In the genomic region with DNA sequence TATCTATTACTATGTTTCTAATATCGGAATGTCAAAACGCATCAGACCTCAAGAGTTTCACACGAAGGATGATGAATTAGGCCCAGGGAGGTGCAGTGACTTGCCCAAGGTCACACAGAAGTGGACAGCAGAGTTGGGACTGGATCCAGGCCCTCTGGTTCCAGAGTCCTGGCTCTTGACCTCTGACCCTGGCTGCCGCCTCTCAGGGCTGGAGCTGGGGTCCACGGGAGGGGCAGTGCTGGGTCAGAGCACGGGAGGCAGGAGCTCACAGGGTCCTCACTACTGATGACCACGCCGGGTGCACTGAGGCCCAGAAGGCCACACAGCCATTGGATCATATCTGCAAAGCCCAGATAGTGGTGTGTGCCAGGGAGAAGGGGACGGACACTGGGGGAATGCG, we compare ENCODE assay signal across 23 cellular contexts. TPM values are rescaled to one million over a fixed set of nuclear protein-coding genes. Genes with fewer than 3 reads are reported as not detected.
DNase-seq lines count a peak whose midpoint lies in the region; ATAC-seq, FAIRE-seq and TF ChIP-seq lines count a peak whose summit lies in the region.
"Had no signal": no experiment of that assay in that cellular context is flagged by ENCODE, and none has a peak within 500 bp of the region (broad histone marks: within the 10 kb centered on the region; RNA-seq: fewer than 3 reads in every experiment).

No MANE protein-coding gene starts in this region.

- FAIRE-seq in K562 (lab: Jason Lieb, UNC), result no peak
- FAIRE-seq in kidney (lab: Jason Lieb, UNC), result no peak
- FAIRE-seq: A204.1, GM12878, H1 had no signal

- H4K20me1 ChIP-seq in K562 (replicated peaks; ENCODE audit: control insufficient read depth, insufficient read depth, low read length), result no peaks in the 10 kb centered on the region

- H3K4me2 ChIP-seq in K562 (ENCODE audit: insufficient read depth, low read length), result no peak overlapping the region

- WGBS in K562 (ENCODE audit: insufficient coverage, low coverage, missing lambda C conversion rate), result 43% methylated on average over 9 of the region's 10 CpGs
- WGBS in spleen, 5 donors, result 64 to 80% (median 78%) methylated on average over 8 to 10 of the region's 10 CpGs

- H3K9ac ChIP-seq in K562 (ENCODE audit: insufficient read depth in 1 of 2, low read depth in 2 of 2, low read length in 2 of 2) (peak overlapping the region in 1 of 2 experiments; percentile 35; a peak in 1 of 4 replicates), kidney (ENCODE audit: low read length in 2 of 2) (no peak overlapping the region)

- CTCF ChIA-PET in K562 (lab: Yijun Ruan, JAX; ENCODE audit: low intra/inter-chr PET ratio), result no interaction called here

- no peaks in the 10 kb centered on the region for H3K9me3 ChIP-seq in K562 (replicated peaks; ENCODE audit: control insufficient read depth, insufficient read depth, low read depth, low read length)
- no peaks in the 10 kb centered on the region for H3K9me3 ChIP-seq in kidney (ENCODE audit: control insufficient read depth in 1 of 2, low read length in 2 of 2)
- no peaks in the 10 kb centered on the region for H3K9me3 ChIP-seq in spleen
- H3K9me3 ChIP-seq: BE2C, HAP-1 had no signal

- H3K4me3 ChIP-seq in K562, result no peak overlapping the region
- H3K4me3 ChIP-seq in kidney (ENCODE audit: low read length in 2 of 2), result no peak overlapping the region
- no peak overlapping the region for H3K4me3 ChIP-seq in spleen
- H3K4me3 ChIP-seq: GM12878, HAP-1 had no signal

- no peak for TF ChIP-seq EP300 in K562 (IDR thresholded peaks at IDR 0.05; ENCODE audit: low read length)

- no peak overlapping the region for H2AFZ ChIP-seq in K562 (ENCODE audit: low read depth, low read length)

- no peak for DNase-seq in K562 (ENCODE audit: extremely low read depth in 1 of 4, low spot score in 3 of 4)
- DNase-seq in kidney, result peak; percentile 49
- DNase-seq in spleen, result peak; percentile 21
- no peak for DNase-seq in inferior parietal cortex (ENCODE audit: extremely low spot score)
- DNase-seq: ACHN; BE2C; C1 segment of cervical spinal cord; CD4-positive, CD25-positive, alpha-beta regulatory T cell; CD8-positive, alpha-beta memory T cell; COR-L47; DMS 273 treated with DMSO at 0.1 percent for 48 hours; DMS53; DND-41; EL; IMR-90; KBM-7 had no signal

- H3K27ac ChIP-seq in K562 (ENCODE audit: extremely low read depth, low read depth, low read length) (no peak overlapping the region), kidney (ENCODE audit: low read depth in 2 of 2, low read length in 2 of 2) (no peak overlapping the region), spleen (no peak overlapping the region)

- H3K27me3 ChIP-seq in K562 (ENCODE audit: control insufficient read depth in 2 of 2, insufficient read depth in 2 of 2, low read length in 2 of 2), result no peaks in the 10 kb centered on the region; a peak in 1 of 5 replicates
- H3K27me3 ChIP-seq in spleen (replicated peaks in 1 of 7), result peaks cover 0 to 30% (median 0%) of the 10 kb centered on the region in 7 donors
- H3K27me3 ChIP-seq: BE2C had no signal

- POLR2A ChIA-PET in K562 (lab: Yijun Ruan, JAX), result no interaction called here

- H3K36me3 ChIP-seq in K562 (ENCODE audit: control insufficient read depth, insufficient read depth, low read length) (no peaks in the 10 kb centered on the region), kidney (ENCODE audit: control insufficient read depth in 1 of 2, insufficient read depth in 2 of 2, low read length in 2 of 2) (no peaks in the 10 kb centered on the region), spleen (no peaks in the 10 kb centered on the region)
- H3K36me3 ChIP-seq: BE2C, HAP-1 had no signal

- TF ChIP-seq CTCF in K562 (IDR thresholded peaks at IDR 0.05 in 2 of 3, conservative IDR thresholded peaks at IDR 0.05 in 1 of 3; ENCODE audit: insufficient read depth in 2 of 3, low read depth in 1 of 3, low read length in 3 of 3) (no peak), kidney (IDR thresholded peaks at IDR 0.05; ENCODE audit: borderline replicate concordance, extremely low read depth, insufficient read depth) (no peak), spleen (IDR thresholded peaks at IDR 0.05 in 8 of 11, conservative IDR thresholded peaks at IDR 0.05 in 3 of 11) (no peak)

- no peak for TF ChIP-seq RAD21 in K562 (CRISPR knock-in tag; conservative IDR thresholded peaks at IDR 0.05 in 1 of 2, IDR thresholded peaks at IDR 0.05 in 1 of 2)

- TF ChIP-seq POLR2A in K562 (conservative IDR thresholded peaks at IDR 0.05) (no peak), spleen (IDR thresholded peaks at IDR 0.05) (no peak)

- BruUV-seq in K562 (replicated peaks; lab: Mats Ljungman, UMichigan), result no TSS peak

- ATAC-seq in K562 (no peak), HG03520 (IDR thresholded peaks at IDR 0.05; ENCODE audit: unreplicated experiment) (no peak)
- ATAC-seq: GM12878 had no signal

- in situ Hi-C loops in K562 (cut with MboI), result no loop called here

- peaks cover 0 to 14% of the 10 kb centered on the region in 2 experiments; a peak in 2 of 5 replicates for H3K4me1 ChIP-seq in K562 (replicated peaks in 1 of 2; ENCODE audit: control insufficient read depth in 2 of 2, insufficient read depth in 2 of 2, low read length in 2 of 2)
- no peaks in the 10 kb centered on the region for H3K4me1 ChIP-seq in kidney (ENCODE audit: control insufficient read depth in 1 of 2, insufficient read depth in 1 of 2, low read depth in 1 of 2, low read length in 2 of 2)
- H3K4me1 ChIP-seq in spleen, result no peaks in the 10 kb centered on the region
- H3K4me1 ChIP-seq: BE2C, HAP-1 had no signal

- H3K79me2 ChIP-seq in K562 (ENCODE audit: control insufficient read depth, insufficient read depth, low read length), result no peaks in the 10 kb centered on the region

- intact Hi-C loops in K562 (cut with micrococcal nuclease), result no loop called here
- intact Hi-C loops in kidney (cut with DNase I), result no loop called here
- intact Hi-C loops in spleen (cut with DNase I; ENCODE audit: low total_unique reads), result no loop called here

- no peaks in the 10 kb centered on the region for H3K9me1 ChIP-seq in K562 (ENCODE audit: control insufficient read depth, insufficient read depth, low read length)

RNA-seq across cellular contexts. Expression of a gene that starts 9.2 kb away (rescaled TPM):
- total RNA-seq in K562 (2011; cell fraction: chromatin; rRNA removed; ENCODE audit: low replicate concordance), result not detected in 2 replicates
- total RNA-seq in K562 (2011; cell fraction: nucleolus; rRNA removed), result not detected in 2 replicates
- not detected in 2 replicates for total RNA-seq in K562 (2011; cell fraction: nucleoplasm; rRNA removed)
- total RNA-seq in K562 (2014; rRNA removed), result not detected in 2 replicates
- not detected in 2 replicates for total RNA-seq in K562 (2014; rRNA removed; fragmentation: Illumina TruSeq; extraction: Trizol)
- total RNA-seq in K562 (2015; rRNA removed; fragmentation: Illumina TruSeq; extraction: Trizol), result not detected in 2 replicates
- total RNA-seq in K562 (2021), result not detected in 2 replicates
- polyA plus RNA-seq in K562 (2011; rRNA removed), result not detected in 2 replicates
- polyA plus RNA-seq in K562 (2011; cell fraction: cytosol; rRNA removed), result not detected in 2 replicates
- polyA plus RNA-seq in K562 (2011; cell fraction: nucleus; rRNA removed), result not detected in 2 replicates
- 0.39 and 0.40 TPM in 2 replicates for polyA plus RNA-seq in K562 (2012)
- not detected in 2 replicates for polyA plus RNA-seq in K562 (2014; fragmentation: Illumina TruSeq; extraction: Trizol)
- not detected for polyA plus RNA-seq in K562 (2014; fragmentation: Nextera tagmentation; extraction: Ambion mirVana)
- not detected in 2 replicates for polyA plus RNA-seq in K562 (2014; rRNA removed)
- not detected in 2 replicates for polyA minus RNA-seq in K562 (2011; rRNA and poly(A)+ RNA removed)
- polyA minus RNA-seq in K562 (2011; cell fraction: cytosol; rRNA and poly(A)+ RNA removed), result not detected in 2 replicates
- not detected in 2 replicates for polyA minus RNA-seq in K562 (2011; cell fraction: nucleus; rRNA and poly(A)+ RNA removed)
- not detected for total RNA-seq in kidney
- 115 TPM for polyA plus RNA-seq in kidney (ENCODE audit: insufficient read depth, low read depth, low replicate concordance)
- total RNA-seq in spleen, result not detected
- polyA plus RNA-seq in spleen, result not detected
- total RNA-seq: CD4-positive, CD25-positive, alpha-beta regulatory T cell; CD8-positive, alpha-beta memory T cell; G401; GM12878; H1; HT-29; IMR-90 had no signal
- polyA plus RNA-seq: CD4-positive, CD25-positive, alpha-beta regulatory T cell; CD8-positive, alpha-beta memory T cell; GM12878; H1; IMR-90 had no signal

RNA-seq across cellular contexts. Expression of a gene that starts 11.9 kb away (rescaled TPM):
- 2.5 TPM in 1 of 2 replicates, not detected in the other for total RNA-seq in K562 (2011; cell fraction: chromatin; rRNA removed; ENCODE audit: low replicate concordance)
- total RNA-seq in K562 (2011; cell fraction: nucleolus; rRNA removed), result 1.2 and 1.8 TPM in 2 replicates
- total RNA-seq in K562 (2011; cell fraction: nucleoplasm; rRNA removed), result 3.2 and 4.7 TPM in 2 replicates
- 12.0 and 15.5 TPM in 2 replicates for total RNA-seq in K562 (2014; rRNA removed)
- total RNA-seq in K562 (2014; rRNA removed; fragmentation: Illumina TruSeq; extraction: Trizol), result 0.55 and 0.61 TPM in 2 replicates
- total RNA-seq in K562 (2015; rRNA removed; fragmentation: Illumina TruSeq; extraction: Trizol), result 3.1 and 4.5 TPM in 2 replicates
- total RNA-seq in K562 (2021), result 13.6 and 17.8 TPM in 2 replicates
- polyA plus RNA-seq in K562 (2011; rRNA removed), result 3.3 and 3.8 TPM in 2 replicates
- polyA plus RNA-seq in K562 (2011; cell fraction: cytosol; rRNA removed), result 7.6 and 42.8 TPM in 2 replicates
- 3.9 and 12.6 TPM in 2 replicates for polyA plus RNA-seq in K562 (2011; cell fraction: nucleus; rRNA removed)
- polyA plus RNA-seq in K562 (2012), result 10.4 and 14.8 TPM in 2 replicates
- polyA plus RNA-seq in K562 (2014; fragmentation: Illumina TruSeq; extraction: Trizol), result 1.3 and 3.3 TPM in 2 replicates
- under 1 TPM; 0.06 to 0.95 TPM for polyA plus RNA-seq in K562 (2014; fragmentation: Nextera tagmentation; extraction: Ambion mirVana)
- 12.5 and 14.4 TPM in 2 replicates for polyA plus RNA-seq in K562 (2014; rRNA removed)
- polyA minus RNA-seq in K562 (2011; rRNA and poly(A)+ RNA removed), result 0.32 and 0.66 TPM in 2 replicates
- 4.2 and 5.2 TPM in 2 replicates for polyA minus RNA-seq in K562 (2011; cell fraction: cytosol; rRNA and poly(A)+ RNA removed)
- 1.8 and 3.6 TPM in 2 replicates for polyA minus RNA-seq in K562 (2011; cell fraction: nucleus; rRNA and poly(A)+ RNA removed)
- 31.7 TPM for total RNA-seq in kidney
- polyA plus RNA-seq in kidney (ENCODE audit: insufficient read depth, low read depth, low replicate concordance), result 73.7 TPM
- total RNA-seq in spleen, result 10 to 100 TPM; 21.4 to 32.1 (median 29.0) TPM
- 10 to 100 TPM; 39.2 to 54.3 (median 42.4) TPM for polyA plus RNA-seq in spleen

RNA-seq across cellular contexts. Expression of a gene that starts 45.4 kb away (rescaled TPM):
- total RNA-seq in K562 (2011; cell fraction: chromatin; rRNA removed; ENCODE audit: low replicate concordance), result 1.8 and 10.9 TPM in 2 replicates
- total RNA-seq in K562 (2011; cell fraction: nucleolus; rRNA removed), result 7.1 and 16.3 TPM in 2 replicates
- 5.1 and 6.8 TPM in 2 replicates for total RNA-seq in K562 (2011; cell fraction: nucleoplasm; rRNA removed)
- 2.9 TPM in 2 replicates for total RNA-seq in K562 (2014; rRNA removed)
- total RNA-seq in K562 (2014; rRNA removed; fragmentation: Illumina TruSeq; extraction: Trizol), result 0.10 and 0.18 TPM in 2 replicates
- total RNA-seq in K562 (2015; rRNA removed; fragmentation: Illumina TruSeq; extraction: Trizol), result 1.1 TPM in 2 replicates
- 9.5 and 9.6 TPM in 2 replicates for total RNA-seq in K562 (2021)
- 3.0 and 4.0 TPM in 2 replicates for polyA plus RNA-seq in K562 (2011; rRNA removed)
- 3.9 and 17.2 TPM in 2 replicates for polyA plus RNA-seq in K562 (2011; cell fraction: cytosol; rRNA removed)
- 2.5 and 6.6 TPM in 2 replicates for polyA plus RNA-seq in K562 (2011; cell fraction: nucleus; rRNA removed)
- 4.6 and 8.7 TPM in 2 replicates for polyA plus RNA-seq in K562 (2012)
- 0.21 and 2.7 TPM in 2 replicates for polyA plus RNA-seq in K562 (2014; fragmentation: Illumina TruSeq; extraction: Trizol)
- polyA plus RNA-seq in K562 (2014; fragmentation: Nextera tagmentation; extraction: Ambion mirVana), result not detected
- 2.0 and 3.1 TPM in 2 replicates for polyA plus RNA-seq in K562 (2014; rRNA removed)
- 1.5 and 2.8 TPM in 2 replicates for polyA minus RNA-seq in K562 (2011; rRNA and poly(A)+ RNA removed)
- 15.2 and 16.2 TPM in 2 replicates for polyA minus RNA-seq in K562 (2011; cell fraction: cytosol; rRNA and poly(A)+ RNA removed)
- 1.9 and 2.2 TPM in 2 replicates for polyA minus RNA-seq in K562 (2011; cell fraction: nucleus; rRNA and poly(A)+ RNA removed)
- 1.2 TPM for total RNA-seq in kidney
- 2.6 TPM for polyA plus RNA-seq in kidney (ENCODE audit: insufficient read depth, low read depth, low replicate concordance)
- 1 to 10 TPM in 4 of 7 donors, under 1 TPM in 3; 0.20 to 2.3 (median 1.0) TPM for total RNA-seq in spleen
- 1 to 10 TPM in 1 of 3 donors, under 1 TPM in 2; 0.30 to 1.0 (median 0.90) TPM for polyA plus RNA-seq in spleen
- total RNA-seq: CD4-positive, CD25-positive, alpha-beta regulatory T cell; CD8-positive, alpha-beta memory T cell; GM12878; HT-29; IMR-90 had no signal
- polyA plus RNA-seq: CD4-positive, CD25-positive, alpha-beta regulatory T cell; CD8-positive, alpha-beta memory T cell had no signal

RNA-seq across cellular contexts. Expression of a gene that starts 46.2 kb away (rescaled TPM):
- total RNA-seq in K562 (2011; cell fraction: chromatin; rRNA removed; ENCODE audit: low replicate concordance), result 0.49 TPM in 1 of 2 replicates, not detected in the other
- total RNA-seq in K562 (2011; cell fraction: nucleolus; rRNA removed), result 0.39 TPM in 1 of 2 replicates, not detected in the other
- not detected in 2 replicates for total RNA-seq in K562 (2011; cell fraction: nucleoplasm; rRNA removed)
- 0.23 and 0.33 TPM in 2 replicates for total RNA-seq in K562 (2014; rRNA removed)
- not detected in 2 replicates for total RNA-seq in K562 (2014; rRNA removed; fragmentation: Illumina TruSeq; extraction: Trizol)
- total RNA-seq in K562 (2015; rRNA removed; fragmentation: Illumina TruSeq; extraction: Trizol), result 0.47 TPM in 1 of 2 replicates, not detected in the other
- 0.31 and 0.82 TPM in 2 replicates for total RNA-seq in K562 (2021)
- polyA plus RNA-seq in K562 (2011; rRNA removed), result 0.10 and 0.26 TPM in 2 replicates
- 0.59 and 0.78 TPM in 2 replicates for polyA plus RNA-seq in K562 (2011; cell fraction: cytosol; rRNA removed)
- polyA plus RNA-seq in K562 (2011; cell fraction: nucleus; rRNA removed), result 0.22 and 0.38 TPM in 2 replicates
- 0.49 and 0.83 TPM in 2 replicates for polyA plus RNA-seq in K562 (2012)
- polyA plus RNA-seq in K562 (2014; fragmentation: Illumina TruSeq; extraction: Trizol), result 0.57 and 0.59 TPM in 2 replicates
- under 1 TPM in 1 of 2 experiments, not detected in 1; 0.13 TPM for polyA plus RNA-seq in K562 (2014; fragmentation: Nextera tagmentation; extraction: Ambion mirVana)
- polyA plus RNA-seq in K562 (2014; rRNA removed), result 0.16 and 0.17 TPM in 2 replicates
- polyA minus RNA-seq in K562 (2011; rRNA and poly(A)+ RNA removed), result not detected in 2 replicates
- 1.4 TPM in 1 of 2 replicates, not detected in the other for polyA minus RNA-seq in K562 (2011; cell fraction: cytosol; rRNA and poly(A)+ RNA removed)
- polyA minus RNA-seq in K562 (2011; cell fraction: nucleus; rRNA and poly(A)+ RNA removed), result 0.27 TPM in 1 of 2 replicates, not detected in the other
- 2.0 TPM for total RNA-seq in kidney
- 9.0 TPM for polyA plus RNA-seq in kidney (ENCODE audit: insufficient read depth, low read depth, low replicate concordance)
- total RNA-seq in spleen, result under 1 TPM in 1 of 7 donors, not detected in 6; 0.61 TPM
- 1 to 10 TPM in 1 of 3 donors, under 1 TPM in 2; 0.42 to 1.4 (median 0.48) TPM for polyA plus RNA-seq in spleen
- total RNA-seq: GM12878, IMR-90 had no signal

RNA-seq across cellular contexts. Expression of a gene that starts 46.6 kb away (rescaled TPM):
- total RNA-seq in K562 (2011; cell fraction: chromatin; rRNA removed; ENCODE audit: low replicate concordance), result 22.6 and 40.4 TPM in 2 replicates
- 43.2 and 45.7 TPM in 2 replicates for total RNA-seq in K562 (2011; cell fraction: nucleolus; rRNA removed)
- total RNA-seq in K562 (2011; cell fraction: nucleoplasm; rRNA removed), result 27.7 and 40.1 TPM in 2 replicates
- total RNA-seq in K562 (2014; rRNA removed) (40.4 and 48.9 TPM in 2 replicates), K562 (2014; rRNA removed; fragmentation: Illumina TruSeq; extraction: Trizol) (6.1 and 7.4 TPM in 2 replicates), K562 (2015; rRNA removed; fragmentation: Illumina TruSeq; extraction: Trizol) (25.2 and 25.8 TPM in 2 replicates), K562 (2021) (42.5 and 46.0 TPM in 2 replicates), kidney (184 TPM), spleen (10 to 100 TPM; 53.0 to 72.6 (median 62.5) TPM)
- polyA plus RNA-seq in K562 (2011; rRNA removed) (12.4 and 13.7 TPM in 2 replicates), K562 (2014; fragmentation: Illumina TruSeq; extraction: Trizol) (13.1 and 27.3 TPM in 2 replicates), K562 (2014; fragmentation: Nextera tagmentation; extraction: Ambion mirVana) (1 to 10 TPM; 1.4 to 2.9 TPM), K562 (2014; rRNA removed) (34.5 and 38.2 TPM in 2 replicates), kidney (ENCODE audit: insufficient read depth, low read depth, low replicate concordance) (199 TPM), spleen (10 to 100 TPM; 31.0 to 61.1 (median 50.5) TPM)
- 18.3 and 54.3 TPM in 2 replicates for polyA plus RNA-seq in K562 (2011; cell fraction: cytosol; rRNA removed)
- polyA plus RNA-seq in K562 (2011; cell fraction: nucleus; rRNA removed), result 13.8 and 24.8 TPM in 2 replicates
- polyA plus RNA-seq in K562 (2012), result 37.9 TPM in 2 replicates
- polyA minus RNA-seq in K562 (2011; rRNA and poly(A)+ RNA removed), result 1.9 and 3.7 TPM in 2 replicates
- 14.7 and 15.0 TPM in 2 replicates for polyA minus RNA-seq in K562 (2011; cell fraction: cytosol; rRNA and poly(A)+ RNA removed)
- polyA minus RNA-seq in K562 (2011; cell fraction: nucleus; rRNA and poly(A)+ RNA removed), result 6.4 and 6.7 TPM in 2 replicates

Comparison
In these comparisons a context has a peak if more than half of its experiments do, and no peak if none do; other contexts are left out.
1. DNase-seq: peak in kidney (single experiment) and spleen (single experiment); none in K562 (0 of 4) and inferior parietal cortex (single experiment).